1 cellular context compared by ENCODE assay signal in the genomic region with DNA sequence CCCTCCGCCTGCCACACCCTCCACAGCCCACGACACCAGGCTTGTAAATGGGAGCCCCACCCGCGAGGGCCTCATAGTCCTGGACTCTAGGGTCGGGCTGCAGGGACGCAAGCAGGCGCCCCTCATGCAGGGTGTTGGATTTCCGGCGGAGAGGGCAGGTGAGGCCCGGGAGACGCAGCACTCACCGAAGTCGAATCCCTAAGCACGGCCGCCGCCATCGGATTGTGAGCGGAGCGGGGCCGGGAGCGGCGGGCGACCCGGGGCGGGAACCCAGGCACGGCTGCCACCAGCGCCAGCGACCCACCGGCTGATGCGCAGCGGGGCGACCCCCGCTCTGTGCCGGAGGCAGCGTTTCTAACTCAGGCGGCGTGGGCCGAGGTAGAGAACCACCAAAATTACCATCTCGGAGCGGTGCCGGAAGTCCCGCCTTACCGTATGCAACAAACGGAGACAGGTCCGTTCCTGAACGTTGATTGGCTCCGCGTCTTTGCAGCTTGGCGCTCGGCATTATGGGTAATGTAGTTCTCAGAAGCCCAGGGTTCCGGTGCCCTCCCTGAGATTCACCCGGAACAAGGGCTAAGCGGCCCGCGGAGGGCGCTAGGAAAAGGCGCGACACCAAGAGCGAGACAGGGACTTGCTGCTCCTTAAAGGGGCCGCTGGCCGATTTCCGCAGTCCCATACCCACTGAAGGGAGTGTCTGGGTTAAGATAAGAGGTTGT.
TF ChIP-seq lines count a peak whose summit lies in the region.

A gene (minus strand): TSS at position 425 of the 719 bp plus-strand sequence. CDS start 207 bp downstream, at position 218.

TF ChIP-seq in GM12878, 131 proteins besides CTCF, POLR2A, EP300 and RAD21 (continued from another document and continues in another):
- TF ChIP-seq, protein P1, sequence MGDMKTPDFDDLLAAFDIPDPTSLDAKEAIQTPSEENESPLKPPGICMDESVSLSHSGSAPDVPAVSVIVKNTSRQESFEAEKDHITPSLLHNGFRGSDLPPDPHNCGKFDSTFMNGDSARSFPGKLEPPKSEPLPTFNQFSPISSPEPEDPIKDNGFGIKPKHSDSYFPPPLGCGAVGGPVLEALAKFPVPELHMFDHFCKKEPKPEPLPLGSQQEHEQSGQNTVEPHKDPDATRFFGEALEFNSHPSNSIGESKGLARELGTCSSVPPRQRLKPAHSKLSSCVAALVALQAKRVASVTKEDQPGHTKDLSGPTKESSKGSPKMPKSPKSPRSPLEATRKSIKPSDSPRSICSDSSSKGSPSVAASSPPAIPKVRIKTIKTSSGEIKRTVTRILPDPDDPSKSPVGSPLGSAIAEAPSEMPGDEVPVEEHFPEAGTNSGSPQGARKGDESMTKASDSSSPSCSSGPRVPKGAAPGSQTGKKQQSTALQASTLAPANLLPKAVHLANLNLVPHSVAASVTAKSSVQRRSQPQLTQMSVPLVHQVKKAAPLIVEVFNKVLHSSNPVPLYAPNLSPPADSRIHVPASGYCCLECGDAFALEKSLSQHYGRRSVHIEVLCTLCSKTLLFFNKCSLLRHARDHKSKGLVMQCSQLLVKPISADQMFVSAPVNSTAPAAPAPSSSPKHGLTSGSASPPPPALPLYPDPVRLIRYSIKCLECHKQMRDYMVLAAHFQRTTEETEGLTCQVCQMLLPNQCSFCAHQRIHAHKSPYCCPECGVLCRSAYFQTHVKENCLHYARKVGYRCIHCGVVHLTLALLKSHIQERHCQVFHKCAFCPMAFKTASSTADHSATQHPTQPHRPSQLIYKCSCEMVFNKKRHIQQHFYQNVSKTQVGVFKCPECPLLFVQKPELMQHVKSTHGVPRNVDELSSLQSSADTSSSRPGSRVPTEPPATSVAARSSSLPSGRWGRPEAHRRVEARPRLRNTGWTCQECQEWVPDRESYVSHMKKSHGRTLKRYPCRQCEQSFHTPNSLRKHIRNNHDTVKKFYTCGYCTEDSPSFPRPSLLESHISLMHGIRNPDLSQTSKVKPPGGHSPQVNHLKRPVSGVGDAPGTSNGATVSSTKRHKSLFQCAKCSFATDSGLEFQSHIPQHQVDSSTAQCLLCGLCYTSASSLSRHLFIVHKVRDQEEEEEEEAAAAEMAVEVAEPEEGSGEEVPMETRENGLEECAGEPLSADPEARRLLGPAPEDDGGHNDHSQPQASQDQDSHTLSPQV (IDR thresholded peaks at IDR 0.05) = no peak
- TF ChIP-seq GATAD2B (conservative IDR thresholded peaks at IDR 0.05; ENCODE audit: low read depth) (peak; percentile 51; the same call in 1 of the 2 replicates), YBX1 (IDR thresholded peaks at IDR 0.05) (no peak), RBBP5 (conservative IDR thresholded peaks at IDR 0.05) (no peak), GABPA (IDR thresholded peaks at IDR 0.05; ENCODE audit: low read depth) (peak; percentile 93), JUND (IDR thresholded peaks at IDR 0.05; ENCODE audit: low read depth, low read length) (0 out of 2 replicates have a peak, but pooled peaks have one; percentile 25), CREM (IDR thresholded peaks at IDR 0.05; ENCODE audit: low read depth) (peak; percentile 85), SREBF2 (IDR thresholded peaks at IDR 0.05; ENCODE audit: low read length) (0 out of 2 replicates have a peak, but pooled peaks have one; percentile 31), SP1 (IDR thresholded peaks at IDR 0.05; ENCODE audit: low read depth, low read length) (peak; percentile 79), ZZZ3 (IDR thresholded peaks at IDR 0.05; ENCODE audit: control insufficient read depth, insufficient read length, low read depth) (no peak), POLR2AphosphoS5 (IDR thresholded peaks at IDR 0.05; ENCODE audit: low read length) (peak; percentile 73; the same call in 1 of the 2 replicates), NR2F1 (conservative IDR thresholded peaks at IDR 0.05) (0 out of 2 replicates have a peak, but pooled peaks have one; percentile 31), ZSCAN29 (IDR thresholded peaks at IDR 0.05) (no peak), MTA3 (IDR thresholded peaks at IDR 0.05; ENCODE audit: borderline replicate concordance, low read length) (no peak), EGR1 (IDR thresholded peaks at IDR 0.05; ENCODE audit: borderline replicate concordance in 1 of 2, low read depth in 2 of 2, low read length in 2 of 2) (no peak), CHD1 (IDR thresholded peaks at IDR 0.05; ENCODE audit: low read depth, low read length) (no peak), DPF2 (IDR thresholded peaks at IDR 0.05) (0 out of 2 replicates have a peak, but pooled peaks have one; percentile 50), NFXL1 (IDR thresholded peaks at IDR 0.05; ENCODE audit: borderline replicate concordance) (no peak), PAX8 (IDR thresholded peaks at IDR 0.05) (no peak), ETV6 (conservative IDR thresholded peaks at IDR 0.05 in 1 of 2, IDR thresholded peaks at IDR 0.05 in 1 of 2; ENCODE audit: borderline replicate concordance in 1 of 2, low read depth in 1 of 2) (no peak), EED (IDR thresholded peaks at IDR 0.05; ENCODE audit: low read depth) (no peak), SREBF1 (IDR thresholded peaks at IDR 0.05; ENCODE audit: low read length) (peak; percentile 62), IKZF1 (conservative IDR thresholded peaks at IDR 0.05) (peak; percentile 91), ZNF622 (IDR thresholded peaks at IDR 0.05) (no peak), CREB1 (IDR thresholded peaks at IDR 0.05; ENCODE audit: low read depth) (peak; percentile 81), IRF4 (IDR thresholded peaks at IDR 0.05; ENCODE audit: low read depth, low read length) (no peak), FOXM1 (IDR thresholded peaks at IDR 0.05; ENCODE audit: low read depth, low read length) (no peak), BRCA1 (IDR thresholded peaks at IDR 0.05; ENCODE audit: low read depth, low read length) (0 out of 2 replicates have a peak, but pooled peaks have one; percentile 12), SPI1 (IDR thresholded peaks at IDR 0.05; ENCODE audit: borderline replicate concordance, insufficient read depth, low read depth, low read length) (no peak), NBN (IDR thresholded peaks at IDR 0.05) (no peak), LARP7 (IDR thresholded peaks at IDR 0.05) (peak; percentile 66), HDAC6 (IDR thresholded peaks at IDR 0.05; ENCODE audit: unreplicated experiment) (no peak), BCL11A (IDR thresholded peaks at IDR 0.05; ENCODE audit: low read depth, low read length) (no peak), NFYA (IDR thresholded peaks at IDR 0.05; ENCODE audit: borderline replicate concordance, low read depth, low read length) (no peak; the same call in 1 of the 2 replicates), FOS (IDR thresholded peaks at IDR 0.05; ENCODE audit: borderline replicate concordance, extremely low read depth, insufficient read length) (peak; percentile 29), NRF1 (conservative IDR thresholded peaks at IDR 0.05; ENCODE audit: low read depth, low read length) (no peak), ZNF274 (IDR thresholded peaks at IDR 0.05; ENCODE audit: insufficient read depth, insufficient read length) (no peak)
- TF ChIP-seq, protein P2, sequence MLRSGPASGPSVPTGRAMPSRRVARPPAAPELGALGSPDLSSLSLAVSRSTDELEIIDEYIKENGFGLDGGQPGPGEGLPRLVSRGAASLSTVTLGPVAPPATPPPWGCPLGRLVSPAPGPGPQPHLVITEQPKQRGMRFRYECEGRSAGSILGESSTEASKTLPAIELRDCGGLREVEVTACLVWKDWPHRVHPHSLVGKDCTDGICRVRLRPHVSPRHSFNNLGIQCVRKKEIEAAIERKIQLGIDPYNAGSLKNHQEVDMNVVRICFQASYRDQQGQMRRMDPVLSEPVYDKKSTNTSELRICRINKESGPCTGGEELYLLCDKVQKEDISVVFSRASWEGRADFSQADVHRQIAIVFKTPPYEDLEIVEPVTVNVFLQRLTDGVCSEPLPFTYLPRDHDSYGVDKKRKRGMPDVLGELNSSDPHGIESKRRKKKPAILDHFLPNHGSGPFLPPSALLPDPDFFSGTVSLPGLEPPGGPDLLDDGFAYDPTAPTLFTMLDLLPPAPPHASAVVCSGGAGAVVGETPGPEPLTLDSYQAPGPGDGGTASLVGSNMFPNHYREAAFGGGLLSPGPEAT (IDR thresholded peaks at IDR 0.05; ENCODE audit: low read depth) = peak; percentile 75; the same call in 1 of the 2 replicates
- TF ChIP-seq, protein P3, sequence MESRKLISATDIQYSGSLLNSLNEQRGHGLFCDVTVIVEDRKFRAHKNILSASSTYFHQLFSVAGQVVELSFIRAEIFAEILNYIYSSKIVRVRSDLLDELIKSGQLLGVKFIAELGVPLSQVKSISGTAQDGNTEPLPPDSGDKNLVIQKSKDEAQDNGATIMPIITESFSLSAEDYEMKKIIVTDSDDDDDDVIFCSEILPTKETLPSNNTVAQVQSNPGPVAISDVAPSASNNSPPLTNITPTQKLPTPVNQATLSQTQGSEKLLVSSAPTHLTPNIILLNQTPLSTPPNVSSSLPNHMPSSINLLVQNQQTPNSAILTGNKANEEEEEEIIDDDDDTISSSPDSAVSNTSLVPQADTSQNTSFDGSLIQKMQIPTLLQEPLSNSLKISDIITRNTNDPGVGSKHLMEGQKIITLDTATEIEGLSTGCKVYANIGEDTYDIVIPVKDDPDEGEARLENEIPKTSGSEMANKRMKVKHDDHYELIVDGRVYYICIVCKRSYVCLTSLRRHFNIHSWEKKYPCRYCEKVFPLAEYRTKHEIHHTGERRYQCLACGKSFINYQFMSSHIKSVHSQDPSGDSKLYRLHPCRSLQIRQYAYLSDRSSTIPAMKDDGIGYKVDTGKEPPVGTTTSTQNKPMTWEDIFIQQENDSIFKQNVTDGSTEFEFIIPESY (IDR thresholded peaks at IDR 0.05) = no peak
- TF ChIP-seq, protein P4, sequence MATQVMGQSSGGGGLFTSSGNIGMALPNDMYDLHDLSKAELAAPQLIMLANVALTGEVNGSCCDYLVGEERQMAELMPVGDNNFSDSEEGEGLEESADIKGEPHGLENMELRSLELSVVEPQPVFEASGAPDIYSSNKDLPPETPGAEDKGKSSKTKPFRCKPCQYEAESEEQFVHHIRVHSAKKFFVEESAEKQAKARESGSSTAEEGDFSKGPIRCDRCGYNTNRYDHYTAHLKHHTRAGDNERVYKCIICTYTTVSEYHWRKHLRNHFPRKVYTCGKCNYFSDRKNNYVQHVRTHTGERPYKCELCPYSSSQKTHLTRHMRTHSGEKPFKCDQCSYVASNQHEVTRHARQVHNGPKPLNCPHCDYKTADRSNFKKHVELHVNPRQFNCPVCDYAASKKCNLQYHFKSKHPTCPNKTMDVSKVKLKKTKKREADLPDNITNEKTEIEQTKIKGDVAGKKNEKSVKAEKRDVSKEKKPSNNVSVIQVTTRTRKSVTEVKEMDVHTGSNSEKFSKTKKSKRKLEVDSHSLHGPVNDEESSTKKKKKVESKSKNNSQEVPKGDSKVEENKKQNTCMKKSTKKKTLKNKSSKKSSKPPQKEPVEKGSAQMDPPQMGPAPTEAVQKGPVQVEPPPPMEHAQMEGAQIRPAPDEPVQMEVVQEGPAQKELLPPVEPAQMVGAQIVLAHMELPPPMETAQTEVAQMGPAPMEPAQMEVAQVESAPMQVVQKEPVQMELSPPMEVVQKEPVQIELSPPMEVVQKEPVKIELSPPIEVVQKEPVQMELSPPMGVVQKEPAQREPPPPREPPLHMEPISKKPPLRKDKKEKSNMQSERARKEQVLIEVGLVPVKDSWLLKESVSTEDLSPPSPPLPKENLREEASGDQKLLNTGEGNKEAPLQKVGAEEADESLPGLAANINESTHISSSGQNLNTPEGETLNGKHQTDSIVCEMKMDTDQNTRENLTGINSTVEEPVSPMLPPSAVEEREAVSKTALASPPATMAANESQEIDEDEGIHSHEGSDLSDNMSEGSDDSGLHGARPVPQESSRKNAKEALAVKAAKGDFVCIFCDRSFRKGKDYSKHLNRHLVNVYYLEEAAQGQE (IDR thresholded peaks at IDR 0.05; ENCODE audit: low read depth, low read length) = no peak
- TF ChIP-seq, protein P5, sequence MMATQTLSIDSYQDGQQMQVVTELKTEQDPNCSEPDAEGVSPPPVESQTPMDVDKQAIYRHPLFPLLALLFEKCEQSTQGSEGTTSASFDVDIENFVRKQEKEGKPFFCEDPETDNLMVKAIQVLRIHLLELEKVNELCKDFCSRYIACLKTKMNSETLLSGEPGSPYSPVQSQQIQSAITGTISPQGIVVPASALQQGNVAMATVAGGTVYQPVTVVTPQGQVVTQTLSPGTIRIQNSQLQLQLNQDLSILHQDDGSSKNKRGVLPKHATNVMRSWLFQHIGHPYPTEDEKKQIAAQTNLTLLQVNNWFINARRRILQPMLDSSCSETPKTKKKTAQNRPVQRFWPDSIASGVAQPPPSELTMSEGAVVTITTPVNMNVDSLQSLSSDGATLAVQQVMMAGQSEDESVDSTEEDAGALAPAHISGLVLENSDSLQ (IDR thresholded peaks at IDR 0.05) = peak; percentile 91
- TF ChIP-seq, protein P6, sequence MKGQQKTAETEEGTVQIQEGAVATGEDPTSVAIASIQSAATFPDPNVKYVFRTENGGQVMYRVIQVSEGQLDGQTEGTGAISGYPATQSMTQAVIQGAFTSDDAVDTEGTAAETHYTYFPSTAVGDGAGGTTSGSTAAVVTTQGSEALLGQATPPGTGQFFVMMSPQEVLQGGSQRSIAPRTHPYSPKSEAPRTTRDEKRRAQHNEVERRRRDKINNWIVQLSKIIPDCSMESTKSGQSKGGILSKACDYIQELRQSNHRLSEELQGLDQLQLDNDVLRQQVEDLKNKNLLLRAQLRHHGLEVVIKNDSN (IDR thresholded peaks at IDR 0.05; ENCODE audit: borderline replicate concordance, extremely low read length, insufficient read depth, low read depth, low read length) = no peak
- TF ChIP-seq, protein P7, sequence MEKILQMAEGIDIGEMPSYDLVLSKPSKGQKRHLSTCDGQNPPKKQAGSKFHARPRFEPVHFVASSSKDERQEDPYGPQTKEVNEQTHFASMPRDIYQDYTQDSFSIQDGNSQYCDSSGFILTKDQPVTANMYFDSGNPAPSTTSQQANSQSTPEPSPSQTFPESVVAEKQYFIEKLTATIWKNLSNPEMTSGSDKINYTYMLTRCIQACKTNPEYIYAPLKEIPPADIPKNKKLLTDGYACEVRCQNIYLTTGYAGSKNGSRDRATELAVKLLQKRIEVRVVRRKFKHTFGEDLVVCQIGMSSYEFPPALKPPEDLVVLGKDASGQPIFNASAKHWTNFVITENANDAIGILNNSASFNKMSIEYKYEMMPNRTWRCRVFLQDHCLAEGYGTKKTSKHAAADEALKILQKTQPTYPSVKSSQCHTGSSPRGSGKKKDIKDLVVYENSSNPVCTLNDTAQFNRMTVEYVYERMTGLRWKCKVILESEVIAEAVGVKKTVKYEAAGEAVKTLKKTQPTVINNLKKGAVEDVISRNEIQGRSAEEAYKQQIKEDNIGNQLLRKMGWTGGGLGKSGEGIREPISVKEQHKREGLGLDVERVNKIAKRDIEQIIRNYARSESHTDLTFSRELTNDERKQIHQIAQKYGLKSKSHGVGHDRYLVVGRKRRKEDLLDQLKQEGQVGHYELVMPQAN (conservative IDR thresholded peaks at IDR 0.05) = peak; percentile 81; the same call in 1 of the 2 replicates
- TF ChIP-seq, protein P8, sequence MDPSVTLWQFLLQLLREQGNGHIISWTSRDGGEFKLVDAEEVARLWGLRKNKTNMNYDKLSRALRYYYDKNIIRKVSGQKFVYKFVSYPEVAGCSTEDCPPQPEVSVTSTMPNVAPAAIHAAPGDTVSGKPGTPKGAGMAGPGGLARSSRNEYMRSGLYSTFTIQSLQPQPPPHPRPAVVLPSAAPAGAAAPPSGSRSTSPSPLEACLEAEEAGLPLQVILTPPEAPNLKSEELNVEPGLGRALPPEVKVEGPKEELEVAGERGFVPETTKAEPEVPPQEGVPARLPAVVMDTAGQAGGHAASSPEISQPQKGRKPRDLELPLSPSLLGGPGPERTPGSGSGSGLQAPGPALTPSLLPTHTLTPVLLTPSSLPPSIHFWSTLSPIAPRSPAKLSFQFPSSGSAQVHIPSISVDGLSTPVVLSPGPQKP (IDR thresholded peaks at IDR 0.05; ENCODE audit: low read depth, low read length) = peak; percentile 76
